1 cellular context compared by ENCODE assay signal in the genomic region with DNA sequence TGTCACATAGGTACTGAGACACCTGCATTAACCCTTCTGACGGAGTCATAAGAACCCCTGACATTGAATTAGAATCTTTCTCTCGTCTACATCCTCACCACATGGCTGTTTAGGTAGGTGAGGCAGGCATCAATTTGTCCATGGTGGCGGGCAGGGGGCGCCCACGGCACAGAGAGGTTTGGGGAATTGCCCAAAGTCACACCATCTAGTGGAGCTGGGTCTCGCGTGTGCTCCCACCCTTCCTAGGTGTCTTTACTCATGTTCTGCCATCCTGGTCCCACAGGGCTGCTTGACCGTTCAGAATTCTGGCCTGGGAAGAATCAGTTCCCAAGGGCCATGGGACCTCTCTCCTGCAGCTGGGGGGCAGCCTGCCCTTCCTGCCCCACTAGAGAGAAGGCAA.
TF ChIP-seq lines count a peak whose summit lies in the region.

No MANE protein-coding gene starts in this region.

TF ChIP-seq in HCT116, 20 proteins besides CTCF, POLR2A, EP300 and RAD21:
- TF ChIP-seq, protein P1, sequence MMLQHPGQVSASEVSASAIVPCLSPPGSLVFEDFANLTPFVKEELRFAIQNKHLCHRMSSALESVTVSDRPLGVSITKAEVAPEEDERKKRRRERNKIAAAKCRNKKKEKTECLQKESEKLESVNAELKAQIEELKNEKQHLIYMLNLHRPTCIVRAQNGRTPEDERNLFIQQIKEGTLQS (IDR thresholded peaks at IDR 0.05), result no peak
- TF ChIP-seq EZH2 (IDR thresholded peaks at IDR 0.05) (no peak), ELF1 (IDR thresholded peaks at IDR 0.05; ENCODE audit: borderline replicate concordance, low read depth) (no peak), FOSL1 (IDR thresholded peaks at IDR 0.05; ENCODE audit: low read depth) (no peak), SP1 (IDR thresholded peaks at IDR 0.05; ENCODE audit: low read depth) (no peak), EZH2phosphoT487 (IDR thresholded peaks at IDR 0.05; ENCODE audit: borderline replicate concordance) (no peak), ZNF274 (IDR thresholded peaks at IDR 0.05; ENCODE audit: low read depth, low read length) (no peak), JUND (IDR thresholded peaks at IDR 0.05) (no peak), YY1 (IDR thresholded peaks at IDR 0.05; ENCODE audit: extremely low read depth, insufficient replicate concordance, low read depth, low read length) (no peak), SIN3A (IDR thresholded peaks at IDR 0.05; ENCODE audit: low read depth) (no peak), CBX3 (IDR thresholded peaks at IDR 0.05; ENCODE audit: low read depth) (no peak), TCF7L2 (IDR thresholded peaks at IDR 0.05; ENCODE audit: borderline replicate concordance, extremely low read depth, insufficient read depth, insufficient read length) (no peak), CEBPB (IDR thresholded peaks at IDR 0.05; ENCODE audit: low read depth) (no peak), ZFX (IDR thresholded peaks at IDR 0.05) (no peak), SRF (IDR thresholded peaks at IDR 0.05; ENCODE audit: low read depth) (no peak)
- TF ChIP-seq, protein P2, sequence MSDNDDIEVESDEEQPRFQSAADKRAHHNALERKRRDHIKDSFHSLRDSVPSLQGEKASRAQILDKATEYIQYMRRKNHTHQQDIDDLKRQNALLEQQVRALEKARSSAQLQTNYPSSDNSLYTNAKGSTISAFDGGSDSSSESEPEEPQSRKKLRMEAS (IDR thresholded peaks at IDR 0.05), result no peak
- TF ChIP-seq, protein P3, sequence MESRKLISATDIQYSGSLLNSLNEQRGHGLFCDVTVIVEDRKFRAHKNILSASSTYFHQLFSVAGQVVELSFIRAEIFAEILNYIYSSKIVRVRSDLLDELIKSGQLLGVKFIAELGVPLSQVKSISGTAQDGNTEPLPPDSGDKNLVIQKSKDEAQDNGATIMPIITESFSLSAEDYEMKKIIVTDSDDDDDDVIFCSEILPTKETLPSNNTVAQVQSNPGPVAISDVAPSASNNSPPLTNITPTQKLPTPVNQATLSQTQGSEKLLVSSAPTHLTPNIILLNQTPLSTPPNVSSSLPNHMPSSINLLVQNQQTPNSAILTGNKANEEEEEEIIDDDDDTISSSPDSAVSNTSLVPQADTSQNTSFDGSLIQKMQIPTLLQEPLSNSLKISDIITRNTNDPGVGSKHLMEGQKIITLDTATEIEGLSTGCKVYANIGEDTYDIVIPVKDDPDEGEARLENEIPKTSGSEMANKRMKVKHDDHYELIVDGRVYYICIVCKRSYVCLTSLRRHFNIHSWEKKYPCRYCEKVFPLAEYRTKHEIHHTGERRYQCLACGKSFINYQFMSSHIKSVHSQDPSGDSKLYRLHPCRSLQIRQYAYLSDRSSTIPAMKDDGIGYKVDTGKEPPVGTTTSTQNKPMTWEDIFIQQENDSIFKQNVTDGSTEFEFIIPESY (IDR thresholded peaks at IDR 0.05; ENCODE audit: extremely low read depth, insufficient replicate concordance, low read length), result no peak
- TF ChIP-seq, protein P4, sequence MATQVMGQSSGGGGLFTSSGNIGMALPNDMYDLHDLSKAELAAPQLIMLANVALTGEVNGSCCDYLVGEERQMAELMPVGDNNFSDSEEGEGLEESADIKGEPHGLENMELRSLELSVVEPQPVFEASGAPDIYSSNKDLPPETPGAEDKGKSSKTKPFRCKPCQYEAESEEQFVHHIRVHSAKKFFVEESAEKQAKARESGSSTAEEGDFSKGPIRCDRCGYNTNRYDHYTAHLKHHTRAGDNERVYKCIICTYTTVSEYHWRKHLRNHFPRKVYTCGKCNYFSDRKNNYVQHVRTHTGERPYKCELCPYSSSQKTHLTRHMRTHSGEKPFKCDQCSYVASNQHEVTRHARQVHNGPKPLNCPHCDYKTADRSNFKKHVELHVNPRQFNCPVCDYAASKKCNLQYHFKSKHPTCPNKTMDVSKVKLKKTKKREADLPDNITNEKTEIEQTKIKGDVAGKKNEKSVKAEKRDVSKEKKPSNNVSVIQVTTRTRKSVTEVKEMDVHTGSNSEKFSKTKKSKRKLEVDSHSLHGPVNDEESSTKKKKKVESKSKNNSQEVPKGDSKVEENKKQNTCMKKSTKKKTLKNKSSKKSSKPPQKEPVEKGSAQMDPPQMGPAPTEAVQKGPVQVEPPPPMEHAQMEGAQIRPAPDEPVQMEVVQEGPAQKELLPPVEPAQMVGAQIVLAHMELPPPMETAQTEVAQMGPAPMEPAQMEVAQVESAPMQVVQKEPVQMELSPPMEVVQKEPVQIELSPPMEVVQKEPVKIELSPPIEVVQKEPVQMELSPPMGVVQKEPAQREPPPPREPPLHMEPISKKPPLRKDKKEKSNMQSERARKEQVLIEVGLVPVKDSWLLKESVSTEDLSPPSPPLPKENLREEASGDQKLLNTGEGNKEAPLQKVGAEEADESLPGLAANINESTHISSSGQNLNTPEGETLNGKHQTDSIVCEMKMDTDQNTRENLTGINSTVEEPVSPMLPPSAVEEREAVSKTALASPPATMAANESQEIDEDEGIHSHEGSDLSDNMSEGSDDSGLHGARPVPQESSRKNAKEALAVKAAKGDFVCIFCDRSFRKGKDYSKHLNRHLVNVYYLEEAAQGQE (IDR thresholded peaks at IDR 0.05; ENCODE audit: low read depth), result no peak
